In the genomic region with DNA sequence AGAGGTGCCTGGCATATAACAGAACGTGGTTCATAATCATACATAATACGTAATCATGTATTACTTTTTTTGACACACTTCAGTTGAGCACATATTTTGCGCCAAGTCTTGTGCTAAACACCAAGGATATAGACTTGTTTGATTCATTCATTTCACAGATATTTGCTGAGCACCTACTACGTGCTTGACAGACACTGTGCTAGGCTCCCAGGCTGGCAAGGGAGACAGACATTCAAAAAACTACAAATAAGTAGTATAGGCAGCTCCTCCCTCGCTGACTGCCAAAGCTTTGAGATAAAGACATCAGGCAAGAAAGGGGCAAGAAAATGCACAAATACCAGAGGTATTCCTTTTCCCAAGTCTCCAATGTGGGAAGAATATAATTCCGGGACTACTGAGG, we compare ENCODE assay signal across 19 cellular contexts.
DNase-seq lines count a peak whose midpoint lies in the region; ATAC-seq, FAIRE-seq and TF ChIP-seq lines count a peak whose summit lies in the region.
"Had no signal": no experiment of that assay in that cellular context is flagged by ENCODE, and none has a peak within 500 bp of the region (broad histone marks: within the 10 kb centered on the region; RNA-seq: fewer than 3 reads in every experiment).

No MANE protein-coding gene starts in this region.

- H3K4me2 ChIP-seq in keratinocyte (ENCODE audit: control insufficient read depth, extremely low read depth, insufficient read depth, low read depth, low read length) = no peak overlapping the region

- no peaks in the 10 kb centered on the region for H4K20me1 ChIP-seq in keratinocyte (ENCODE audit: control insufficient read depth, extremely low read depth, insufficient read depth, low read length)

- 75% methylated on average over 6 of the region's 6 CpGs for WGBS in prostate gland
- WGBS in aorta, 2 donors = 76 to 86% methylated on average over 6 of the region's 6 CpGs

- no peak for DNase-seq in keratinocyte (ENCODE audit: low read depth, low spot score)
- DNase-seq in prostate gland (ENCODE audit: low spot score) = no peak
- DNase-seq in AG08396 (ENCODE audit: low spot score) = no peak
- DNase-seq in GM10266 (ENCODE audit: extremely low spot score) = no peak
- DNase-seq in aorta = no peak
- DNase-seq in RPMI8226 = no peak
- DNase-seq: activated CD4-positive, CD25-positive, alpha-beta regulatory T cell treated with anti-CD3 and anti-CD28 coated beads, Interleukin-2, amount 50 U/mL, for 72 hours; activated CD8-positive, alpha-beta memory T cell treated with anti-CD3 and anti-CD28 coated beads, Interleukin-2, amount 50 U/mL, for 48 hours; activated naive CD4-positive, alpha-beta T cell treated with anti-CD3 and anti-CD28 coated beads, Interleukin-2, amount 50 U/mL, for 16 hours; COR-L47; effector memory CD4-positive, alpha-beta T cell; NCI-H526 treated with DMSO at 0.1 percent for 48 hours; stimulated activated CD4-positive, alpha-beta T cell treated with anti-CD3 and anti-CD28 coated beads, Interleukin-4, amount 100 ng/mL, for 4 hours; T-helper 2 cell had no signal

- TF ChIP-seq POLR2A in prostate gland (IDR thresholded peaks at IDR 0.05) = no peak

- TF ChIP-seq CTCF in C4-2B (conservative IDR thresholded peaks at IDR 0.05) (no peak), VCaP (conservative IDR thresholded peaks at IDR 0.05) (no peak), keratinocyte (optimal IDR thresholded peaks at IDR 0.05 in 1 of 3, IDR thresholded peaks at IDR 0.05 in 1 of 3, conservative IDR thresholded peaks at IDR 0.05 in 1 of 3; ENCODE audit: extremely low read depth in 1 of 3, insufficient read depth in 2 of 3, low read length in 3 of 3) (no peak), prostate gland (IDR thresholded peaks at IDR 0.05) (no peak), GM10266 (IDR thresholded peaks at IDR 0.05; ENCODE audit: control insufficient read depth, insufficient read depth, low read depth, missing control alignments) (no peak)

- H3K4me1 ChIP-seq in keratinocyte (ENCODE audit: control insufficient read depth, extremely low read depth, insufficient read depth, low read length) = peaks cover 20% of the 10 kb centered on the region
- H3K4me1 ChIP-seq in prostate gland (replicated peaks) = no peaks in the 10 kb centered on the region
- H3K4me1 ChIP-seq in aorta (ENCODE audit: control insufficient read depth in 1 of 2, insufficient read depth in 2 of 2, low read length in 2 of 2) = peaks cover 0 to 3% of the 10 kb centered on the region in 2 donors
- H3K4me1 ChIP-seq: HAP-1, tibial nerve had no signal

- no peaks in the 10 kb centered on the region for H3K36me3 ChIP-seq in keratinocyte (ENCODE audit: control insufficient read depth in 2 of 2, extremely low read depth in 1 of 2, insufficient read depth in 2 of 2, low read length in 2 of 2)
- H3K36me3 ChIP-seq in prostate gland = no peaks in the 10 kb centered on the region
- no peaks in the 10 kb centered on the region for H3K36me3 ChIP-seq in aorta (ENCODE audit: control insufficient read depth in 1 of 2, insufficient read depth in 2 of 2, low read length in 1 of 2)
- H3K36me3 ChIP-seq: HAP-1, tibial nerve had no signal

- no peak overlapping the region for H3K4me3 ChIP-seq in keratinocyte (ENCODE audit: control insufficient read depth in 2 of 3, extremely low read depth in 1 of 3, insufficient read depth in 2 of 3, low read depth in 1 of 3, low read length in 3 of 3)
- H3K4me3 ChIP-seq in prostate gland = no peak overlapping the region
- H3K4me3 ChIP-seq in aorta (ENCODE audit: low read length in 2 of 2) = no peak overlapping the region
- H3K4me3 ChIP-seq: HAP-1, tibial nerve had no signal

- intact Hi-C loops in prostate gland (cut with DNase I) (loop anchor here (10.0 kb wide), 1 partner anchor 119 kb away; the partner anchor contains the start of gene CPEB4), aorta (cut with DNase I) (loop anchor here in 1 of 2 donors (10.0 kb wide), 2 partner anchors 59 to 119 kb away; partner anchors contain the start of gene CPEB4)

- H3K27me3 ChIP-seq in keratinocyte (ENCODE audit: control insufficient read depth, extremely low read depth, insufficient read depth, low read length) = no peaks in the 10 kb centered on the region
- H3K27me3 ChIP-seq in prostate gland (replicated peaks; ENCODE audit: insufficient read depth) = no peaks in the 10 kb centered on the region
- no peaks in the 10 kb centered on the region for H3K27me3 ChIP-seq in aorta (ENCODE audit: control insufficient read depth in 1 of 2, insufficient read depth in 2 of 2, low read length in 1 of 2)
- H3K27me3 ChIP-seq: tibial nerve had no signal

- H3K27ac ChIP-seq in C4-2B (peak overlapping the region; percentile 72; the same call in 1 of the 2 replicates), VCaP (peak overlapping the region; percentile 70), keratinocyte (ENCODE audit: control insufficient read depth, insufficient read depth, low read length) (peak overlapping the region; percentile 73), prostate gland (peak overlapping the region; percentile 69 to 74), aorta (ENCODE audit: low read depth in 1 of 2, low read length in 2 of 2) (peak overlapping the region in 1 of 2 donors; percentile 80)

- ATAC-seq in aorta (ENCODE audit: low FRiP score) = no peak
- ATAC-seq: sciatic nerve had no signal

- dilution Hi-C loops in keratinocyte (cut with MboI; ENCODE audit: extremely low pct_ligation_motif_present, low sequenced_read_pairs) = no loop called here

- H3K9me3 ChIP-seq in keratinocyte (ENCODE audit: control insufficient read depth, low read depth, low read length) (no peaks in the 10 kb centered on the region), prostate gland (no peaks in the 10 kb centered on the region), aorta (ENCODE audit: control insufficient read depth, low read length) (no peaks in the 10 kb centered on the region)
- H3K9me3 ChIP-seq: HAP-1, tibial nerve had no signal

- H3K79me2 ChIP-seq in keratinocyte (ENCODE audit: control insufficient read depth, insufficient read depth, low read length) = no peaks in the 10 kb centered on the region

- H3K9ac ChIP-seq in keratinocyte (ENCODE audit: control insufficient read depth, extremely low read depth, insufficient read depth, low read length) = no peak overlapping the region

- no peak for FAIRE-seq in keratinocyte (lab: Jason Lieb, UNC)

- H3K9me1 ChIP-seq in keratinocyte (ENCODE audit: control insufficient read depth, extremely low read depth, insufficient read depth, low read length) = no peaks in the 10 kb centered on the region

- no peak overlapping the region for H2AFZ ChIP-seq in keratinocyte (ENCODE audit: control insufficient read depth, low read length)
